8 cellular contexts compared by ENCODE assay signal in genomic region chr15:90300988-90301715, GRCh38. TPM values are rescaled to one million over a fixed set of nuclear protein-coding genes. Genes with fewer than 3 reads are reported as not detected.
DNase-seq lines count a peak whose midpoint lies in the region; ATAC-seq and TF ChIP-seq lines count a peak whose summit lies in the region.

No MANE protein-coding gene starts in this region.

- H2BK5ac ChIP-seq in mesendoderm (ENCODE audit: low read length): no peak overlapping the region

- no peak overlapping the region for H3K4ac ChIP-seq in mesendoderm (ENCODE audit: low read depth, low read length)

- no peak overlapping the region for H3K4me3 ChIP-seq in MM.1S (ENCODE audit: low read length)
- no peak overlapping the region for H3K4me3 ChIP-seq in mesendoderm (ENCODE audit: low read length)

- H3K4me1 Mint-ChIP-seq in activated CD4-positive, alpha-beta T cell treated with anti-CD3 and anti-CD28 coated beads, Interleukin-2, amount 10 ng/mL, durations not matched to agents 24 days and 14 days: peaks cover 33% of the 10 kb centered on the region
- H3K4me1 Mint-ChIP-seq in stimulated activated memory B cell treated with anti-CD40 and anti-IgM and Interleukin-4, amounts not matched to agents 10 μg/mL and 1 μg/mL and 100 μg/mL, for 72 hours: peaks cover 10% of the 10 kb centered on the region

- DNase-seq in GM03348 (ENCODE audit: low spot score): peak; percentile 25
- peak; percentile 52 for DNase-seq in MM.1S
- DNase-seq in activated CD4-positive, alpha-beta T cell treated with anti-CD3 and anti-CD28 coated beads, Interleukin-2, amount 10 ng/mL, durations not matched to agents 24 days and 14 days: peak; percentile 89
- peak; percentile 70 for DNase-seq in dermis blood vessel endothelial cell
- DNase-seq in mesendoderm: peak; percentile 91
- DNase-seq in superior temporal gyrus (ENCODE audit: extremely low spot score): no peak
- no peak for DNase-seq in NOMO-1 treated with DMSO at 0.1 percent for 48 hours (lab: John Stamatoyannopoulos, UW; ENCODE audit: unreplicated experiment)

- H2AK5ac ChIP-seq in mesendoderm (ENCODE audit: low read length): no peak overlapping the region

- H3K79me2 ChIP-seq in MM.1S (ENCODE audit: low read length): no peaks in the 10 kb centered on the region
- H3K79me2 ChIP-seq in mesendoderm (ENCODE audit: control insufficient read depth, insufficient read depth, low read length): no peaks in the 10 kb centered on the region

- no peaks in the 10 kb centered on the region for H3K9me2 ChIP-seq in MM.1S (replicated peaks; ENCODE audit: insufficient read depth, low read length)

- no peak overlapping the region for H3K27ac Mint-ChIP-seq in activated CD4-positive, alpha-beta T cell treated with anti-CD3 and anti-CD28 coated beads, Interleukin-2, amount 10 ng/mL, durations not matched to agents 24 days and 14 days
- H3K27ac Mint-ChIP-seq in stimulated activated memory B cell treated with anti-CD40 and anti-IgM and Interleukin-4, amounts not matched to agents 10 μg/mL and 1 μg/mL and 100 μg/mL, for 72 hours: no peak overlapping the region

- 0 out of 2 replicates have a peak overlapping the region, but pooled peaks have one; percentile 3 for H2AFZ ChIP-seq in MM.1S (ENCODE audit: low read length)

- no CpG with 5 or more reads among the region's 21 CpGs for WGBS in mesendoderm (ENCODE audit: extremely low coverage, insufficient coverage, low lambda C conversion rate)

- H4K8ac ChIP-seq in mesendoderm (ENCODE audit: low read depth, low read length): no peak overlapping the region

- H4K20me1 ChIP-seq in MM.1S (ENCODE audit: insufficient read depth, low read length): no peaks in the 10 kb centered on the region

- H2BK120ac ChIP-seq in mesendoderm (ENCODE audit: low read depth, low read length): no peak overlapping the region

- ATAC-seq in stimulated activated memory B cell treated with anti-CD40 and anti-IgM and Interleukin-4, amounts not matched to agents 10 μg/mL and 1 μg/mL and 100 μg/mL, for 72 hours: peak; percentile 55

- H3K9me3 ChIP-seq in MM.1S (replicated peaks; ENCODE audit: insufficient read depth, low read length): no peaks in the 10 kb centered on the region

- peaks cover 12% of the 10 kb centered on the region for H3F3A ChIP-seq in MM.1S (ENCODE audit: insufficient read depth, low read length)

- H3K27me3 ChIP-seq in MM.1S (replicated peaks; ENCODE audit: insufficient read depth, low read length) (no peaks in the 10 kb centered on the region; the same call in 1 of the 2 replicates), mesendoderm (ENCODE audit: insufficient read depth, low read length, poor library complexity) (no peaks in the 10 kb centered on the region)

- no peaks in the 10 kb centered on the region for H3K79me1 ChIP-seq in mesendoderm (ENCODE audit: low read length)

- no peak overlapping the region for H3K18ac ChIP-seq in mesendoderm (ENCODE audit: low read length)

- no peak overlapping the region for H3K4me3 Mint-ChIP-seq in activated CD4-positive, alpha-beta T cell treated with anti-CD3 and anti-CD28 coated beads, Interleukin-2, amount 10 ng/mL, durations not matched to agents 24 days and 14 days
- H3K4me3 Mint-ChIP-seq in stimulated activated memory B cell treated with anti-CD40 and anti-IgM and Interleukin-4, amounts not matched to agents 10 μg/mL and 1 μg/mL and 100 μg/mL, for 72 hours: no peak overlapping the region

- peaks cover 3% of the 10 kb centered on the region for H3K27me3 Mint-ChIP-seq in activated CD4-positive, alpha-beta T cell treated with anti-CD3 and anti-CD28 coated beads, Interleukin-2, amount 10 ng/mL, durations not matched to agents 24 days and 14 days
- no peaks in the 10 kb centered on the region for H3K27me3 Mint-ChIP-seq in stimulated activated memory B cell treated with anti-CD40 and anti-IgM and Interleukin-4, amounts not matched to agents 10 μg/mL and 1 μg/mL and 100 μg/mL, for 72 hours

- H3K23ac ChIP-seq in mesendoderm (ENCODE audit: low read length): no peak overlapping the region

- H3K27ac ChIP-seq in MM.1S (ENCODE audit: low read length) (no peak overlapping the region), mesendoderm (ENCODE audit: low read depth, low read length) (no peak overlapping the region)

- H3K36me3 ChIP-seq in MM.1S (replicated peaks; ENCODE audit: insufficient read depth, low read length): no peaks in the 10 kb centered on the region
- H3K36me3 ChIP-seq in mesendoderm (ENCODE audit: control insufficient read depth, insufficient read depth, low read length): no peaks in the 10 kb centered on the region

- H3K9ac ChIP-seq in MM.1S (ENCODE audit: low read length): no peak overlapping the region
- no peak overlapping the region for H3K9ac ChIP-seq in mesendoderm (ENCODE audit: low read length)

- peak; percentile 93 for TF ChIP-seq CTCF in MM.1S (IDR thresholded peaks at IDR 0.05; ENCODE audit: low read length)

- intact Hi-C loops in activated CD4-positive, alpha-beta T cell treated with anti-CD3 and anti-CD28 coated beads, Interleukin-2, amount 10 ng/mL, durations not matched to agents 24 days and 14 days (cut with micrococcal nuclease): no loop called here

- H3K36me3 Mint-ChIP-seq in activated CD4-positive, alpha-beta T cell treated with anti-CD3 and anti-CD28 coated beads, Interleukin-2, amount 10 ng/mL, durations not matched to agents 24 days and 14 days (ENCODE audit: low read depth): no peaks in the 10 kb centered on the region
- no peaks in the 10 kb centered on the region for H3K36me3 Mint-ChIP-seq in stimulated activated memory B cell treated with anti-CD40 and anti-IgM and Interleukin-4, amounts not matched to agents 10 μg/mL and 1 μg/mL and 100 μg/mL, for 72 hours

- H4K5ac ChIP-seq in mesendoderm (ENCODE audit: low read length): no peak overlapping the region

- no peaks in the 10 kb centered on the region for H3K9me3 Mint-ChIP-seq in activated CD4-positive, alpha-beta T cell treated with anti-CD3 and anti-CD28 coated beads, Interleukin-2, amount 10 ng/mL, durations not matched to agents 24 days and 14 days
- H3K9me3 Mint-ChIP-seq in stimulated activated memory B cell treated with anti-CD40 and anti-IgM and Interleukin-4, amounts not matched to agents 10 μg/mL and 1 μg/mL and 100 μg/mL, for 72 hours: no peaks in the 10 kb centered on the region

- H2BK15ac ChIP-seq in mesendoderm (replicated peaks; ENCODE audit: low read depth): no peak overlapping the region

- H3K4me1 ChIP-seq in MM.1S (ENCODE audit: low read length) (peaks cover 5% of the 10 kb centered on the region; the same call in 1 of the 2 replicates), mesendoderm (ENCODE audit: control insufficient read depth, low read depth, low read length) (no peaks in the 10 kb centered on the region)

- H3K56ac ChIP-seq in mesendoderm (ENCODE audit: low read length): peak overlapping the region; percentile 51

- H3K4me2 ChIP-seq in MM.1S (ENCODE audit: low read depth, low read length): peak overlapping the region; percentile 23; the same call in 1 of the 2 replicates
- H3K4me2 ChIP-seq in mesendoderm (ENCODE audit: low read length): no peak overlapping the region

RNA-seq across cellular contexts. Expression of gene NGRN, which starts 35.7 kb away (rescaled TPM):
- 43.2 and 44.3 TPM in 2 replicates for total RNA-seq in activated CD4-positive, alpha-beta T cell treated with anti-CD3 and anti-CD28 coated beads, Interleukin-2, amount 10 ng/mL, durations not matched to agents 24 days and 14 days
- total RNA-seq in dermis blood vessel endothelial cell: 68.1 and 92.9 TPM in 2 replicates
- 72.7 TPM for polyA plus RNA-seq in mesendoderm (2013, experiment 1 of 2)
- 73.4 TPM for polyA plus RNA-seq in mesendoderm (2013, experiment 2 of 2)

RNA-seq across cellular contexts. Expression of gene ZNF774, which starts 50.9 kb away (rescaled TPM):
- 1.2 and 2.3 TPM in 2 replicates for total RNA-seq in activated CD4-positive, alpha-beta T cell treated with anti-CD3 and anti-CD28 coated beads, Interleukin-2, amount 10 ng/mL, durations not matched to agents 24 days and 14 days
- total RNA-seq in dermis blood vessel endothelial cell: 1.4 and 2.2 TPM in 2 replicates
- polyA plus RNA-seq in mesendoderm (2013, experiment 1 of 2): 0.90 TPM
- polyA plus RNA-seq in mesendoderm (2013, experiment 2 of 2): 1.0 TPM

RNA-seq across cellular contexts. Expression of gene TTLL13, which starts 51.8 kb away (rescaled TPM):
- total RNA-seq in activated CD4-positive, alpha-beta T cell treated with anti-CD3 and anti-CD28 coated beads, Interleukin-2, amount 10 ng/mL, durations not matched to agents 24 days and 14 days: 0.44 and 1.4 TPM in 2 replicates
- total RNA-seq in dermis blood vessel endothelial cell: 0.09 and 0.17 TPM in 2 replicates
- polyA plus RNA-seq in mesendoderm (2013, experiment 1 of 2): not detected
- polyA plus RNA-seq in mesendoderm (2013, experiment 2 of 2): 0.01 TPM

Comparison
In these comparisons a context has a peak if more than half of its experiments do, and no peak if none do; other contexts are left out.
1. DNase-seq: peak in GM03348 (single experiment), MM.1S (single experiment), activated CD4-positive, alpha-beta T cell treated with anti-CD3 and anti-CD28 coated beads, Interleukin-2, amount 10 ng/mL, durations not matched to agents 24 days and 14 days (single experiment), dermis blood vessel endothelial cell (single experiment) and mesendoderm (single experiment); none in superior temporal gyrus (single experiment) and NOMO-1 treated with DMSO at 0.1 percent for 48 hours (single experiment).